Comparison of ENCODE assay signal across 11 cellular contexts in the genomic region with DNA sequence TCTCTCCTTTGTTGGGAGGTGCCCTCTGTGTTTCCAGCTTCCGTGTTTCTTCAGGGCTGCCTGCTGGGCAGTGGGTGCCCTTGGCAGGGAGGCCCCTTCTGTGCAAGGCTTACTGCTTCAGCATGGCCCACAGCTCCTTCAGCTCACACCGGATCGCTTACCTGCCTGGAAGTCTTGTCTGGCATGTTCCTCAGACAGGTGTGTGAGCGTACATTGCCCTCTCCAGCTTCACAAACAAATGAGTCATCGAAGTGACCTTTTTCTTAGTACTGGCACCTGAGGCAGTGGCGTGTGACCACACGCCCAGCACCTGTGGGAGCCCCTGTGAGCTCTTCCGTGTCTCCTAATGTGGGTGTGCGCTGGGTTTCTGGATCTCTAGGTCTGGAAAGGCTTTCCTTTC. TPM values are rescaled to one million over a fixed set of nuclear protein-coding genes. Genes with fewer than 3 reads are reported as not detected.
A peak's percentile ranks its signal among the peaks of the same experiment; 100 is the strongest.
DNase-seq lines count a peak whose midpoint lies in the region; ATAC-seq and TF ChIP-seq lines count a peak whose summit lies in the region.
"Had no signal": no experiment of that assay in that cellular context is flagged by ENCODE, and none has a peak within 500 bp of the region (broad histone marks: within the 10 kb centered on the region; RNA-seq: fewer than 3 reads in every experiment).

No MANE protein-coding gene starts in this region.

- H3K4me3 ChIP-seq in neural progenitor cell: no peak overlapping the region

- peak overlapping the region; percentile 48 for H3K4me3 Mint-ChIP-seq in CD4-positive, alpha-beta T cell
- no peak overlapping the region for H3K4me3 Mint-ChIP-seq in chondrocyte (ENCODE audit: unreplicated experiment)
- H3K4me3 Mint-ChIP-seq in neural progenitor cell: peak overlapping the region; percentile 69
- H3K4me3 Mint-ChIP-seq: stimulated activated naive CD8-positive, alpha-beta T cell treated with anti-CD3 and anti-CD28 coated beads, Interleukin-15, Interleukin-2, amounts not matched to agents 100 ng/mL and 50 ng/mL, for 24 hours had no signal

- H3K27me3 Mint-ChIP-seq in CD4-positive, alpha-beta T cell: no peaks in the 10 kb centered on the region
- H3K27me3 Mint-ChIP-seq in chondrocyte (ENCODE audit: low read depth): no peaks in the 10 kb centered on the region
- H3K27me3 Mint-ChIP-seq in neural progenitor cell (ENCODE audit: insufficient read depth, low read depth): peaks cover 8% of the 10 kb centered on the region
- H3K27me3 Mint-ChIP-seq: stimulated activated naive CD8-positive, alpha-beta T cell treated with anti-CD3 and anti-CD28 coated beads, Interleukin-15, Interleukin-2, amounts not matched to agents 100 ng/mL and 50 ng/mL, for 24 hours had no signal

- H3K9ac ChIP-seq in neural progenitor cell: no peak overlapping the region

- CTCF ChIA-PET in CD4-positive, alpha-beta T cell (lab: Charles Lee): no interaction called here

- peaks cover 6% of the 10 kb centered on the region for H3F3A ChIP-seq in neural progenitor cell (ENCODE audit: low read depth)

- H3K9me3 ChIP-seq in CD4-positive, alpha-beta T cell (ENCODE audit: control insufficient read depth, low read length): no peaks in the 10 kb centered on the region
- no peaks in the 10 kb centered on the region for H3K9me3 ChIP-seq in neural progenitor cell (ENCODE audit: low read depth)

- peaks cover 60% of the 10 kb centered on the region for H4K20me1 ChIP-seq in neural progenitor cell (ENCODE audit: low read depth)

- H3K4me1 Mint-ChIP-seq in CD4-positive, alpha-beta T cell (ENCODE audit: low read depth): peaks cover 16% of the 10 kb centered on the region
- H3K4me1 Mint-ChIP-seq in chondrocyte (ENCODE audit: low read depth): peaks cover 20% of the 10 kb centered on the region
- H3K4me1 Mint-ChIP-seq in neural progenitor cell: peaks cover 19% of the 10 kb centered on the region

- no peak for DNase-seq in CD4-positive, alpha-beta T cell
- peak; percentile 48 for DNase-seq in NCI-H2107 (lab: John Stamatoyannopoulos, UW)
- no peak for DNase-seq in chondrocyte (ENCODE audit: low spot score)
- DNase-seq in neural progenitor cell (ENCODE audit: low spot score): no peak
- DNase-seq in NCI-H128 (lab: John Stamatoyannopoulos, UW; ENCODE audit: unreplicated experiment): no peak
- DNase-seq in epidermal melanocyte (ENCODE audit: insufficient read length, low spot score): no peak
- DNase-seq in cardiac septum (ENCODE audit: low spot score): no peak
- DNase-seq in NAMALWA (ENCODE audit: low spot score): no peak
- DNase-seq: activated CD4-positive, alpha-beta T cell treated with anti-CD3 and anti-CD28 coated beads, Interleukin-2, amount 50 U/mL, for 1 hour; brain microvascular endothelial cell had no signal

- H3K27me3 ChIP-seq in CD4-positive, alpha-beta T cell (ENCODE audit: control insufficient read depth, insufficient read depth, low read length): no peaks in the 10 kb centered on the region
- H3K27me3 ChIP-seq in neural progenitor cell: peaks cover 14% of the 10 kb centered on the region
- H3K27me3 ChIP-seq: brain microvascular endothelial cell had no signal

- intact Hi-C loops in CD4-positive, alpha-beta T cell (cut with DNase I, micrococcal nuclease): loop anchor here in 1 of 2 experiments (5.0 kb wide), 1 partner anchor 69 kb away; no protein-coding TSS in a partner anchor
- intact Hi-C loops in cardiac septum (cut with DNase I): no loop called here

- no peak overlapping the region for H3K27ac ChIP-seq in CD4-positive, alpha-beta T cell (ENCODE audit: low read depth, low read length)
- H3K27ac ChIP-seq in neural progenitor cell: no peak overlapping the region
- H3K27ac ChIP-seq: brain microvascular endothelial cell had no signal

- peaks cover 25% of the 10 kb centered on the region for H3K79me2 ChIP-seq in neural progenitor cell (ENCODE audit: low read depth)

- ATAC-seq in CD4-positive, alpha-beta T cell (ENCODE audit: poor library complexity): no peak

- peaks cover 3% of the 10 kb centered on the region for H3K4me1 ChIP-seq in neural progenitor cell

- no peak overlapping the region for H2AFZ ChIP-seq in neural progenitor cell (replicated peaks)

- peaks cover 17% of the 10 kb centered on the region for H3K36me3 Mint-ChIP-seq in CD4-positive, alpha-beta T cell (ENCODE audit: low read depth)
- H3K36me3 Mint-ChIP-seq in chondrocyte (ENCODE audit: low read depth): peaks cover 7% of the 10 kb centered on the region
- peaks cover 17% of the 10 kb centered on the region for H3K36me3 Mint-ChIP-seq in neural progenitor cell

- no peak for TF ChIP-seq CTCF in CD4-positive, alpha-beta T cell (IDR thresholded peaks at IDR 0.05)
- no peak for TF ChIP-seq CTCF in chondrocyte (IDR thresholded peaks at IDR 0.05)
- TF ChIP-seq CTCF in neural progenitor cell (IDR thresholded peaks at IDR 0.05): no peak

- H3K9me3 Mint-ChIP-seq in CD4-positive, alpha-beta T cell: no peaks in the 10 kb centered on the region
- H3K9me3 Mint-ChIP-seq in chondrocyte (ENCODE audit: low read depth): no peaks in the 10 kb centered on the region
- H3K9me3 Mint-ChIP-seq in neural progenitor cell: no peaks in the 10 kb centered on the region
- H3K9me3 Mint-ChIP-seq: stimulated activated naive CD8-positive, alpha-beta T cell treated with anti-CD3 and anti-CD28 coated beads, Interleukin-15, Interleukin-2, amounts not matched to agents 100 ng/mL and 50 ng/mL, for 24 hours had no signal

- no peaks in the 10 kb centered on the region for H3K36me3 ChIP-seq in neural progenitor cell
- H3K36me3 ChIP-seq: brain microvascular endothelial cell had no signal

- H3K4me2 ChIP-seq in neural progenitor cell: no peak overlapping the region

- H3K27ac Mint-ChIP-seq in CD4-positive, alpha-beta T cell: no peak overlapping the region
- peak overlapping the region; percentile 49 for H3K27ac Mint-ChIP-seq in chondrocyte (ENCODE audit: unreplicated experiment)
- H3K27ac Mint-ChIP-seq in neural progenitor cell: no peak overlapping the region
- H3K27ac Mint-ChIP-seq: stimulated activated naive CD8-positive, alpha-beta T cell treated with anti-CD3 and anti-CD28 coated beads, Interleukin-15, Interleukin-2, amounts not matched to agents 100 ng/mL and 50 ng/mL, for 24 hours had no signal

- POLR2A ChIA-PET in CD4-positive, alpha-beta T cell (lab: Charles Lee): interaction anchor here (1.8 kb wide), 1 partner anchor 43 kb away, joined by 7 read pairs; a partner anchor contains a TSS

RNA-seq across cellular contexts. Expression of a gene that starts 3.5 kb away (rescaled TPM):
- total RNA-seq in CD4-positive, alpha-beta T cell: 1 to 10 TPM; 8.9 to 9.5 TPM
- 15.2 to 19.6 TPM (median 19.6 TPM) in 3 replicates for total RNA-seq in chondrocyte
- total RNA-seq in neural progenitor cell (ENCODE audit: low replicate concordance): 6.0 and 30.0 TPM in 2 replicates
- total RNA-seq in cardiac septum: 19.4 TPM

RNA-seq across cellular contexts. Expression of a gene that starts 23.6 kb away (rescaled TPM):
- total RNA-seq in CD4-positive, alpha-beta T cell: 10 to 100 TPM; 22.8 to 27.0 TPM
- total RNA-seq in chondrocyte (34.1 to 57.1 TPM (median 37.3 TPM) in 3 replicates), neural progenitor cell (ENCODE audit: low replicate concordance) (16.1 and 60.7 TPM in 2 replicates), cardiac septum (25.5 TPM)

RNA-seq across cellular contexts. Expression of a gene that starts 26.6 kb away (rescaled TPM):
- total RNA-seq in CD4-positive, alpha-beta T cell: under 1 TPM; 0.45 to 0.55 TPM
- not detected in 3 replicates for total RNA-seq in chondrocyte
- total RNA-seq in neural progenitor cell (ENCODE audit: low replicate concordance): 0.28 TPM in 1 of 2 replicates, not detected in the other
- 0.30 TPM for total RNA-seq in cardiac septum

RNA-seq across cellular contexts. Expression of a gene that starts 33.2 kb away (rescaled TPM):
- not detected for total RNA-seq in CD4-positive, alpha-beta T cell
- not detected in 3 replicates for total RNA-seq in chondrocyte
- not detected in 2 replicates for total RNA-seq in neural progenitor cell (ENCODE audit: low replicate concordance)
- not detected for total RNA-seq in cardiac septum

RNA-seq across cellular contexts. Expression of a gene that starts 37.4 kb away (rescaled TPM):
- total RNA-seq in CD4-positive, alpha-beta T cell: under 1 TPM; 0.64 to 0.99 TPM
- total RNA-seq in chondrocyte (0.36 to 0.56 TPM (median 0.47 TPM) in 3 replicates), neural progenitor cell (ENCODE audit: low replicate concordance) (5.9 and 22.5 TPM in 2 replicates), cardiac septum (0.40 TPM)
